In genomic region chr2:64104944-64105343, GRCh38 we compare ENCODE assay signal across 1 cellular context.
TF ChIP-seq lines count a peak whose summit lies in the region.

No MANE protein-coding gene starts in this region.

TF ChIP-seq in HepG2, 621 proteins besides CTCF, POLR2A, EP300 and RAD21 (continued from another document):
- TF ChIP-seq GPN1 (CRISPR knock-in tag; IDR thresholded peaks at IDR 0.05; ENCODE audit: borderline replicate concordance) (no peak), ZNF253 (CRISPR knock-in tag; IDR thresholded peaks at IDR 0.05; ENCODE audit: borderline replicate concordance) (no peak), SP2 (CRISPR knock-in tag; IDR thresholded peaks at IDR 0.05) (no peak), ZNF878 (CRISPR knock-in tag; IDR thresholded peaks at IDR 0.05) (no peak), ZNF577 (CRISPR knock-in tag; IDR thresholded peaks at IDR 0.05; ENCODE audit: borderline replicate concordance, low read depth) (no peak), ZNF432 (CRISPR knock-in tag; IDR thresholded peaks at IDR 0.05; ENCODE audit: borderline replicate concordance) (no peak), HNF1A (IDR thresholded peaks at IDR 0.05; ENCODE audit: low read depth) (no peak), HNF1A (CRISPR knock-in tag; IDR thresholded peaks at IDR 0.05; ENCODE audit: borderline replicate concordance) (no peak), FOXK2 (IDR thresholded peaks at IDR 0.05) (no peak), SRY (CRISPR knock-in tag; IDR thresholded peaks at IDR 0.05) (no peak), NFAT5 (CRISPR knock-in tag; IDR thresholded peaks at IDR 0.05) (no peak), ARID3A (IDR thresholded peaks at IDR 0.05; ENCODE audit: low read depth, low read length) (no peak), U2AF1 (optimal IDR thresholded peaks at IDR 0.05; ENCODE audit: low read depth, low read length) (no peak), MLLT10 (CRISPR knock-in tag; IDR thresholded peaks at IDR 0.05) (no peak), ZNF331 (CRISPR knock-in tag; IDR thresholded peaks at IDR 0.05) (no peak), NFE2L2 (IDR thresholded peaks at IDR 0.05; ENCODE audit: low read length) (no peak)
TF ChIP-seq in HepG2: peak in this region for 0.
